Comparison of ENCODE assay signal across 21 cellular contexts in the genomic region with DNA sequence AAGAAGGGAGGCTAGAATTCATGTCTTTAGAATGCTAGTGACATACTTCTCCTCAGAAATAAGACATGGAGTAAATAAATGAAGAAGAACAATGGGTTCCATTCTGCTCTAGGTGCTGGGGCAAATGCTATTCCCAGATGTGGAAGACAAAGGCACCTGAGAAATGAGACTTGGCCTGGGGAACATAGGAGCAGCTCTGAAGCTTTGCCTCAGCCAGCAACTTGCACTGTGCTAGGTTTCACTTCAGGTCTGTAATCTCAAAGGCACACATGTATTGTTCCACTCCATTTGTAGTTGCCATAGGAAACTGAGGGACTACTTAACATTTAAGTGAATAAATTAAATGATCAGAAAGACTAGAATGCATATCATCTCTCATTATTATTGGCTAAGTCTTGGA.
"Had no signal": no experiment of that assay in that cellular context is flagged by ENCODE, and none has a peak within 500 bp of the region (broad histone marks: within the 10 kb centered on the region; RNA-seq: fewer than 3 reads in every experiment).

No MANE protein-coding gene starts in this region.

- H3K4me3 Mint-ChIP-seq: activated naive CD4-positive, alpha-beta T cell treated with anti-CD3 and anti-CD28 coated beads, Interleukin-2, amount 50 U/mL, for 24 hours; memory B cell had no signal

- H3K27ac ChIP-seq: breast epithelium, gastrocnemius medialis, heart left ventricle, left ventricle myocardium inferior, tibial artery, VCaP had no signal

- H3K4me1 Mint-ChIP-seq: activated naive CD4-positive, alpha-beta T cell treated with anti-CD3 and anti-CD28 coated beads, Interleukin-2, amount 50 U/mL, for 24 hours; memory B cell had no signal

- H3K36me3 ChIP-seq: breast epithelium, gastrocnemius medialis, heart left ventricle, left ventricle myocardium inferior, tibial artery had no signal

- H3K4me3 ChIP-seq: breast epithelium, gastrocnemius medialis, heart left ventricle, left ventricle myocardium inferior, tibial artery had no signal

- H3K27me3 Mint-ChIP-seq: activated naive CD4-positive, alpha-beta T cell treated with anti-CD3 and anti-CD28 coated beads, Interleukin-2, amount 50 U/mL, for 24 hours; memory B cell; progenitor cell of endocrine pancreas had no signal

- H3K27ac Mint-ChIP-seq: activated naive CD4-positive, alpha-beta T cell treated with anti-CD3 and anti-CD28 coated beads, Interleukin-2, amount 50 U/mL, for 24 hours; memory B cell; progenitor cell of endocrine pancreas had no signal

- H3K36me3 Mint-ChIP-seq: activated naive CD4-positive, alpha-beta T cell treated with anti-CD3 and anti-CD28 coated beads, Interleukin-2, amount 50 U/mL, for 24 hours; memory B cell had no signal

- H3K9me3 ChIP-seq: breast epithelium, gastrocnemius medialis, heart left ventricle, tibial artery had no signal

- DNase-seq: activated CD4-positive, alpha-beta T cell treated with anti-CD3 and anti-CD28 coated beads, Interleukin-2, amount 50 U/mL, for 4 hours; activated CD4-positive, CD25-positive, alpha-beta regulatory T cell treated with anti-CD3 and anti-CD28 coated beads, Interleukin-2, amount 50 U/mL, for 72 hours; activated gamma-delta T cell; cortex of kidney; effector CD4-positive, alpha-beta T cell; gastrocnemius medialis; heart left ventricle; kidney glomerular epithelial cell; left ventricle myocardium inferior; stimulated activated CD4-positive, alpha-beta T cell treated with anti-CD3 and anti-CD28 coated beads, Interleukin-12 subunit alpha, Interleukin-12 subunit beta, amount 100 ng/mL, for 4 hours; stimulated activated CD4-positive, alpha-beta T cell treated with anti-CD3 and anti-CD28 coated beads, Interleukin-1b, Interleukin-23, amount 100 ng/mL, for 48 hours; stimulated activated CD8-positive, alpha-beta memory T cell treated with anti-CD3 and anti-CD28 coated beads, Interleukin-4, amount 100 ng/mL, for 48 hours; stimulated activated naive CD8-positive, alpha-beta T cell treated with anti-CD3 and anti-CD28 coated beads, Interleukin-15, Interleukin-2, amounts not matched to agents 100 U/mL and 50 U/mL, for 24 hours; substantia nigra; T1000; tibial artery had no signal
